ENCODE assay signal across 29 cellular contexts in genomic region chr1:118303534-118303933, GRCh38.
"Had no signal": no experiment of that assay in that cellular context is flagged by ENCODE, and none has a peak within 500 bp of the region (broad histone marks: within the 10 kb centered on the region; RNA-seq: fewer than 3 reads in every experiment).

No MANE protein-coding gene starts in this region.

- DNase-seq: activated CD4-positive, alpha-beta memory T cell treated with anti-CD3 and anti-CD28 coated beads for 36 hours; activated CD4-positive, alpha-beta T cell treated with anti-CD3 and anti-CD28 coated beads for 48 hours; activated CD8-positive, alpha-beta memory T cell treated with anti-CD3 and anti-CD28 coated beads, Interleukin-2, amount 50 U/mL, for 48 hours; activated gamma-delta T cell treated with Interleukin-2 at 50 U/mL for 16 hours; activated naive CD4-positive, alpha-beta T cell treated with anti-CD3 and anti-CD28 coated beads, Interleukin-2, amount 50 U/mL, for 16 hours; activated T-cell treated with anti-CD3 and anti-CD28 coated beads, Interleukin-2, amount 50 U/mL, for 24 hours; amniotic stem cell; brain microvascular endothelial cell; foreskin fibroblast; heart left ventricle; hypothalamus; mucosa of descending colon; naive B cell; posterior cingulate gyrus; right lobe of liver; stimulated activated CD4-positive, alpha-beta T cell treated with anti-CD3 and anti-CD28 coated beads, Interleukin-12 subunit alpha, Interleukin-12 subunit beta, amount 100 ng/mL, for 4 hours; stimulated activated CD4-positive, alpha-beta T cell treated with anti-CD3 and anti-CD28 coated beads, Interleukin-4, amount 100 ng/mL, for 1 hour; stimulated activated naive CD8-positive, alpha-beta T cell treated with anti-CD3 and anti-CD28 coated beads, Interleukin-15, Interleukin-2, amounts not matched to agents 100 U/mL and 50 U/mL, for 24 hours; T-helper 1 cell; testis; transverse colon; uterus had no signal

- H2AFZ ChIP-seq: neural progenitor cell had no signal

- H3K9ac ChIP-seq: neural progenitor cell had no signal

- H3K4me1 Mint-ChIP-seq: activated T-helper 17 cell treated with anti-CD3 and anti-CD28 coated beads, Interleukin-2, amount 50 U/mL, for 72 hours; naive B cell had no signal

- H3K27me3 Mint-ChIP-seq: activated CD4-positive, alpha-beta memory T cell treated with anti-CD3 and anti-CD28 coated beads for 36 hours; activated T-cell treated with anti-CD3 and anti-CD28 coated beads, Interleukin-2, amount 50 U/mL, for 24 hours; activated T-helper 17 cell treated with anti-CD3 and anti-CD28 coated beads, Interleukin-2, amount 50 U/mL, for 72 hours had no signal

- H3K4me3 ChIP-seq: heart left ventricle, lung, mucosa of descending colon, neural progenitor cell, right lobe of liver, skin epidermis, testis, transverse colon, uterus had no signal

- H3K9me3 ChIP-seq: heart left ventricle, mucosa of descending colon, right lobe of liver, testis, transverse colon, uterus had no signal

- H3K27ac Mint-ChIP-seq: activated CD4-positive, alpha-beta memory T cell treated with anti-CD3 and anti-CD28 coated beads for 36 hours; activated T-cell treated with anti-CD3 and anti-CD28 coated beads, Interleukin-2, amount 50 U/mL, for 24 hours; activated T-helper 17 cell treated with anti-CD3 and anti-CD28 coated beads, Interleukin-2, amount 50 U/mL, for 72 hours; naive B cell; neural progenitor cell; T-helper 2 cell treated with Interferon-gamma antibody and Interleukin-4, amounts not matched to agents 5 μg/mL and 100 μg/mL, for 36 hours had no signal

- H3K4me2 ChIP-seq: neural progenitor cell had no signal

- H3K36me3 ChIP-seq: brain microvascular endothelial cell, heart left ventricle, neural progenitor cell, right lobe of liver, transverse colon, uterus had no signal

- H3K36me3 Mint-ChIP-seq: activated CD4-positive, alpha-beta memory T cell treated with anti-CD3 and anti-CD28 coated beads for 36 hours; naive B cell; neural progenitor cell had no signal

- ATAC-seq: activated T-helper 17 cell treated with anti-CD3 and anti-CD28 coated beads, Interleukin-2, amount 50 U/mL, for 72 hours; esophagus mucosa; left lobe of liver; mucosa of descending colon; right lobe of liver; stimulated activated naive CD8-positive, alpha-beta T cell treated with anti-CD3 and anti-CD28 coated beads, Interleukin-15, Interleukin-2, amounts not matched to agents 100 U/mL and 50 U/mL, for 24 hours had no signal

- H3K9me3 Mint-ChIP-seq: activated CD4-positive, alpha-beta memory T cell treated with anti-CD3 and anti-CD28 coated beads for 36 hours; activated T-cell treated with anti-CD3 and anti-CD28 coated beads, Interleukin-2, amount 50 U/mL, for 24 hours; activated T-helper 17 cell treated with anti-CD3 and anti-CD28 coated beads, Interleukin-2, amount 50 U/mL, for 72 hours; neural progenitor cell; T-helper 2 cell treated with Interferon-gamma antibody and Interleukin-4, amounts not matched to agents 5 μg/mL and 100 μg/mL, for 36 hours had no signal

- H3K27me3 ChIP-seq: brain microvascular endothelial cell, heart left ventricle, neural progenitor cell, right lobe of liver, testis, transverse colon, uterus had no signal

- H3K4me1 ChIP-seq: right lobe of liver, transverse colon, uterus had no signal

- H3K27ac ChIP-seq: brain microvascular endothelial cell, neural progenitor cell, right lobe of liver, skin epidermis, testis, transverse colon, uterus had no signal

- H3K4me3 Mint-ChIP-seq: activated CD4-positive, alpha-beta memory T cell treated with anti-CD3 and anti-CD28 coated beads for 36 hours; activated T-cell treated with anti-CD3 and anti-CD28 coated beads, Interleukin-2, amount 50 U/mL, for 24 hours; activated T-helper 17 cell treated with anti-CD3 and anti-CD28 coated beads, Interleukin-2, amount 50 U/mL, for 72 hours; naive B cell; neural progenitor cell; T-helper 2 cell treated with Interferon-gamma antibody and Interleukin-4, amounts not matched to agents 5 μg/mL and 100 μg/mL, for 36 hours had no signal
